Comparison of ENCODE assay signal across 11 cellular contexts in genomic region chr2:161427413-161428239, GRCh38. TPM values are rescaled to one million over a fixed set of nuclear protein-coding genes. Genes with fewer than 3 reads are reported as not detected.
DNase-seq lines count a peak whose midpoint lies in the region; ATAC-seq and TF ChIP-seq lines count a peak whose summit lies in the region.
"Had no signal": no experiment of that assay in that cellular context is flagged by ENCODE, and none has a peak within 500 bp of the region (broad histone marks: within the 10 kb centered on the region; RNA-seq: fewer than 3 reads in every experiment).

No MANE protein-coding gene starts in this region.

- H3K4me2 ChIP-seq in GM23248 (ENCODE audit: unreplicated experiment) = peak overlapping the region; percentile 84

- WGBS in GM23248 (ENCODE audit: low coverage in 1 of 2, low lambda C conversion rate in 2 of 2, missing lambda C conversion rate in 2 of 2), 2 experiments = 25 to 37% methylated on average over 44 to 59 of the region's 59 CpGs
- no CpG with 5 or more reads among the region's 59 CpGs for WGBS in iPS DF 6.9 (ENCODE audit: insufficient coverage, insufficient read length)
- WGBS in sigmoid colon, 2 donors = 17 to 32% methylated on average over 59 of the region's 59 CpGs

- ATAC-seq in activated T-helper 17 cell treated with anti-CD3 and anti-CD28 coated beads, Interleukin-2, amount 50 U/mL, for 72 hours (replicated peaks) = no peak
- ATAC-seq in GM19452 (IDR thresholded peaks at IDR 0.05; ENCODE audit: unreplicated experiment) (no peak), HG03135 (IDR thresholded peaks at IDR 0.05; ENCODE audit: unreplicated experiment) (no peak), HG02588 (IDR thresholded peaks at IDR 0.05; ENCODE audit: unreplicated experiment) (no peak)

- peaks cover 4% of the 10 kb centered on the region for H3K9me3 Mint-ChIP-seq in activated T-helper 17 cell treated with anti-CD3 and anti-CD28 coated beads, Interleukin-2, amount 50 U/mL, for 72 hours

- no peak overlapping the region for H3K27ac Mint-ChIP-seq in activated T-helper 17 cell treated with anti-CD3 and anti-CD28 coated beads, Interleukin-2, amount 50 U/mL, for 72 hours

- H3K9ac ChIP-seq in GM23248 = 0 out of 2 replicates have a peak overlapping the region, but pooled peaks have one; percentile 8

- H3K27me3 Mint-ChIP-seq in activated T-helper 17 cell treated with anti-CD3 and anti-CD28 coated beads, Interleukin-2, amount 50 U/mL, for 72 hours = peaks cover 71% of the 10 kb centered on the region

- no peaks in the 10 kb centered on the region for H4K20me1 ChIP-seq in GM23248 (ENCODE audit: insufficient read depth)

- H3F3A ChIP-seq in GM23248 (ENCODE audit: insufficient read depth) = no peaks in the 10 kb centered on the region

- in situ Hi-C loops in GM23248 (cut with MboI) = no loop called here

- peaks cover 15% of the 10 kb centered on the region for H3K36me3 Mint-ChIP-seq in activated T-helper 17 cell treated with anti-CD3 and anti-CD28 coated beads, Interleukin-2, amount 50 U/mL, for 72 hours (ENCODE audit: low read depth)

- H3K36me3 ChIP-seq in GM23248 (ENCODE audit: low read depth) (no peaks in the 10 kb centered on the region), iPS DF 6.9 (ENCODE audit: control insufficient read depth, insufficient read depth, low read length) (no peaks in the 10 kb centered on the region), sigmoid colon (no peaks in the 10 kb centered on the region)
- H3K36me3 ChIP-seq: Peyer's patch had no signal

- H3K79me2 ChIP-seq in GM23248 (ENCODE audit: insufficient read depth) = no peaks in the 10 kb centered on the region

- no peak for TF ChIP-seq CTCF in sigmoid colon (IDR thresholded peaks at IDR 0.05)

- H3K4me1 ChIP-seq in GM23248 (ENCODE audit: insufficient read depth) (no peaks in the 10 kb centered on the region), iPS DF 6.9 (ENCODE audit: control insufficient read depth, insufficient read depth, low read length) (0 out of 2 replicates have a peak, but pooled peaks cover 1% of the 10 kb centered on the region), sigmoid colon (peaks cover 0 to 36% (median 18%) of the 10 kb centered on the region in 4 donors)

- DNase-seq in GM23248 (peak; percentile 17), iPS DF 6.9 (ENCODE audit: low read depth, low spot score) (no peak), sigmoid colon (no peak), NOMO-1 treated with DMSO at 0.1 percent for 48 hours (lab: John Stamatoyannopoulos, UW; ENCODE audit: unreplicated experiment) (no peak)
- DNase-seq: NCI-H146, Peyer's patch had no signal

- H3K4me3 ChIP-seq in GM23248 (peak overlapping the region; percentile 74), iPS DF 6.9 (ENCODE audit: low read length) (peak overlapping the region; percentile 28), sigmoid colon (peak overlapping the region in 3 of 4 donors; percentile 0 to 24 (median 6))
- H3K4me3 ChIP-seq: lung had no signal

- peak overlapping the region; percentile 72 for H3K4me3 Mint-ChIP-seq in activated T-helper 17 cell treated with anti-CD3 and anti-CD28 coated beads, Interleukin-2, amount 50 U/mL, for 72 hours

- H2AFZ ChIP-seq in GM23248 = peak overlapping the region; percentile 90

- H3K27me3 ChIP-seq in GM23248 (replicated peaks; ENCODE audit: insufficient read depth) = peaks cover 39% of the 10 kb centered on the region
- H3K27me3 ChIP-seq in iPS DF 6.9 (ENCODE audit: control insufficient read depth, insufficient read depth, low read length) = peaks cover 64% of the 10 kb centered on the region
- H3K27me3 ChIP-seq in sigmoid colon = peaks cover 52 to 79% (median 68%) of the 10 kb centered on the region in 3 donors

- H3K9me3 ChIP-seq in GM23248 (ENCODE audit: low read depth) (no peaks in the 10 kb centered on the region), iPS DF 6.9 (ENCODE audit: control insufficient read depth, insufficient read depth, low read length) (no peaks in the 10 kb centered on the region), sigmoid colon (no peaks in the 10 kb centered on the region)
- H3K9me3 ChIP-seq: Peyer's patch had no signal

- no peak for TF ChIP-seq EP300 in sigmoid colon (IDR thresholded peaks at IDR 0.05)

- intact Hi-C loops in sigmoid colon (cut with DNase I) = no loop called here

- H3K9me2 ChIP-seq in GM23248 (ENCODE audit: insufficient read depth) = no peaks in the 10 kb centered on the region

- TF ChIP-seq POLR2A in sigmoid colon (IDR thresholded peaks at IDR 0.05) = no peak

- H3K27ac ChIP-seq in GM23248 = no peak overlapping the region
- no peak overlapping the region for H3K27ac ChIP-seq in iPS DF 6.9 (ENCODE audit: low read length)
- H3K27ac ChIP-seq in sigmoid colon = no peak overlapping the region
- H3K27ac ChIP-seq: Peyer's patch had no signal

- H3K4me1 Mint-ChIP-seq in activated T-helper 17 cell treated with anti-CD3 and anti-CD28 coated beads, Interleukin-2, amount 50 U/mL, for 72 hours = peaks cover 11% of the 10 kb centered on the region

RNA-seq across cellular contexts. Expression of gene TBR1, which starts 11.5 kb away (rescaled TPM):
- total RNA-seq in GM23248 (2014; rRNA removed; shearing (Covaris generic)) = 0.97 TPM in 1 of 2 replicates, not detected in the other
- not detected in 2 replicates for polyA plus RNA-seq in GM23248 (2016; fragmentation: Nextera tagmentation; extraction: Ambion mirVana)
- total RNA-seq in activated T-helper 17 cell treated with anti-CD3 and anti-CD28 coated beads, Interleukin-2, amount 50 U/mL, for 72 hours = under 1 TPM; 0.05 to 0.06 TPM
- total RNA-seq in sigmoid colon = not detected
- not detected for polyA plus RNA-seq in sigmoid colon
- total RNA-seq: lung, Peyer's patch had no signal

Comparison
In these comparisons a context has a peak if more than half of its experiments do, and no peak if none do; other contexts are left out.
1. H3K4me3 ChIP-seq: peak in every context shown above with its lines; median percentile 74 in GM23248; 28 in iPS DF 6.9; 6 in sigmoid colon.